ENCODE assay signal across 1 cellular context in genomic region chr9:36411410-36411809, GRCh38.
TF ChIP-seq lines count a peak whose summit lies in the region.

No MANE protein-coding gene starts in this region.

TF ChIP-seq in H1, 55 proteins besides CTCF, POLR2A, EP300 and RAD21:
- peak; percentile 96 for TF ChIP-seq CEBPB (IDR thresholded peaks at IDR 0.05; ENCODE audit: low read depth, low read length)
